8 cellular contexts compared by ENCODE assay signal in the genomic region with DNA sequence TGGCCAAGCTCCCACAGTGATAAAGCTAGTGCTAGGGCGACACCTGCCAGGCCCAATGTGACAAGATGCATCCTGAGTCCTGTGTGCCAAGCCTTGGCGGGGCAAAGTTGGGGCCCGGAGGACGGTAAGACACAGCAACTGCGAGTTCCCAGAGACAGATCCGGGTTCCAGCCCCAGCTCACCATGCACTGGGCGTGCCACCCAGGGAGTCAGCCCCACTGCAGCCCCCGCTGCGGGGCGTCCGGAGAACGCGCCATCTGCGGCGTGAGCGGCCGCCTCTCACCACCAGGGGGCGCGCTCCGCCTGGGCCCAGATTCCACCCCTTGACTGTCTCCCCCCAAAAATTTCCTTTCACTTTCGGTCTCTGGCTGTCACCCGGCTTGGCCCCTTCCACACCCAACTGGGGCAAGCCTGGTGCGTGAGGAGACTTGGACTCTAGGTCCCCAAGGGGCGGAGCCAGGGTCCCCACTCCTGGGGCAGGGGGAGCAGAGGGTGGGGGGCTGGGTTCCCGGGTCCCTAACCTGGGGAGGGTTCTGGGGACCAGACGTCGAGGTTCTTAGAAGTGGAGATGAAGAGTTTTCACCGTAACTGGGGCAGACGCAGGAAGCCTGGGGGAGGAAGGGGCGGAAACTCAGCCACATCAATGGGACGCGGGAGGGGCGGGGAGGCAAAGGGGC. TPM values are rescaled to one million over a fixed set of nuclear protein-coding genes. Genes with fewer than 3 reads are reported as not detected.
DNase-seq lines count a peak whose midpoint lies in the region; ATAC-seq, FAIRE-seq and TF ChIP-seq lines count a peak whose summit lies in the region.

Gene FLT3LG, plus strand, starts transcription at position 348 of the 677 bp plus-strand sequence. CDS start 425 bp downstream, outside the sequence.

- H3K9me3 ChIP-seq in gastroesophageal sphincter (no peaks in the 10 kb centered on the region), thoracic aorta (no peaks in the 10 kb centered on the region)

- TF ChIP-seq POLR2A in Raji (IDR thresholded peaks at IDR 0.05; ENCODE audit: insufficient read depth, low read depth, low read length) (peak; percentile 58; the same call in 1 of the 2 replicates), gastroesophageal sphincter (IDR thresholded peaks at IDR 0.05) (no peak)

- TF ChIP-seq CTCF in gastroesophageal sphincter (IDR thresholded peaks at IDR 0.05) (peak in 3 of 4 experiments; percentile 99), omental fat pad (IDR thresholded peaks at IDR 0.05) (peak in 2 of 3 donors; percentile 89 to 97), thoracic aorta (IDR thresholded peaks at IDR 0.05) (peak; percentile 100)

- peak; percentile 76 for ATAC-seq in gastroesophageal sphincter
- peak; percentile 84 for ATAC-seq in omental fat pad (ENCODE audit: low FRiP score)
- peak; percentile 70 for ATAC-seq in thoracic aorta (ENCODE audit: insufficient number of reproducible peaks, low FRiP score, low read depth)

- peak within 1 kb of the TSS; percentile 48 to 90 (median 87) for H3K27ac ChIP-seq in gastroesophageal sphincter
- peak within 1 kb of the TSS; percentile 71 to 72 for H3K27ac ChIP-seq in thoracic aorta

- peak; percentile 97 for FAIRE-seq in GM19239 (lab: Jason Lieb, UNC)

- peaks cover 0 to 57% (median 17%) of the 10 kb centered on the region in 3 donors for H3K4me1 ChIP-seq in gastroesophageal sphincter
- H3K4me1 ChIP-seq in thoracic aorta (ENCODE audit: control insufficient read depth in 1 of 2, low read depth in 2 of 2), result peaks cover 4 to 24% of the 10 kb centered on the region in 2 donors

- H3K4me3 ChIP-seq in gastroesophageal sphincter, result peak within 1 kb of the TSS; percentile 72 to 85
- peak within 1 kb of the TSS; percentile 92 for H3K4me3 ChIP-seq in thoracic aorta

- H3K36me3 ChIP-seq in gastroesophageal sphincter (peaks cover 0 to 15% of the 10 kb centered on the region in 2 donors), thoracic aorta (no peaks in the 10 kb centered on the region)

- H3K27me3 ChIP-seq in gastroesophageal sphincter (no peaks in the 10 kb centered on the region), thoracic aorta (replicated peaks; ENCODE audit: insufficient read depth) (no peaks in the 10 kb centered on the region)

- 0% methylated on average over 1 of the region's 33 CpGs; no CpG with 5 or more reads in 1 of the 2 donors for WGBS in gastroesophageal sphincter (ENCODE audit: low coverage in 1 of 2), 2 donors

- peak in 12 of 14 donors; percentile 8 to 78 (median 46) for DNase-seq in C1 segment of cervical spinal cord (lab: John Stamatoyannopoulos, UW)
- DNase-seq in GM19239 (ENCODE audit: insufficient read length, low spot score), result peak; percentile 98
- peak; percentile 95 for DNase-seq in HuH-7 (ENCODE audit: low spot score)
- DNase-seq in activated gamma-delta T cell treated with Interleukin-2 at 50 U/mL for 16 hours, result peak; percentile 89
- peak; percentile 55 for DNase-seq in omental fat pad (ENCODE audit: low spot score)
- DNase-seq in thoracic aorta (ENCODE audit: low spot score), result no peak

- TF ChIP-seq EP300 in gastroesophageal sphincter (IDR thresholded peaks at IDR 0.05), result no peak

RNA-seq across cellular contexts. Expression of gene FLT3LG, which starts in this region (rescaled TPM):
- total RNA-seq in gastroesophageal sphincter (10 to 100 TPM in 1 of 4 donors, 1 to 10 TPM in 3; 3.1 to 21.0 (median 7.6) TPM), omental fat pad (10 to 100 TPM in 1 of 4 donors, 1 to 10 TPM in 3; 2.3 to 11.2 (median 2.6) TPM), thoracic aorta (1 to 10 TPM; 4.7 to 5.6 TPM)
